12 cellular contexts compared by ENCODE assay signal in the genomic region with DNA sequence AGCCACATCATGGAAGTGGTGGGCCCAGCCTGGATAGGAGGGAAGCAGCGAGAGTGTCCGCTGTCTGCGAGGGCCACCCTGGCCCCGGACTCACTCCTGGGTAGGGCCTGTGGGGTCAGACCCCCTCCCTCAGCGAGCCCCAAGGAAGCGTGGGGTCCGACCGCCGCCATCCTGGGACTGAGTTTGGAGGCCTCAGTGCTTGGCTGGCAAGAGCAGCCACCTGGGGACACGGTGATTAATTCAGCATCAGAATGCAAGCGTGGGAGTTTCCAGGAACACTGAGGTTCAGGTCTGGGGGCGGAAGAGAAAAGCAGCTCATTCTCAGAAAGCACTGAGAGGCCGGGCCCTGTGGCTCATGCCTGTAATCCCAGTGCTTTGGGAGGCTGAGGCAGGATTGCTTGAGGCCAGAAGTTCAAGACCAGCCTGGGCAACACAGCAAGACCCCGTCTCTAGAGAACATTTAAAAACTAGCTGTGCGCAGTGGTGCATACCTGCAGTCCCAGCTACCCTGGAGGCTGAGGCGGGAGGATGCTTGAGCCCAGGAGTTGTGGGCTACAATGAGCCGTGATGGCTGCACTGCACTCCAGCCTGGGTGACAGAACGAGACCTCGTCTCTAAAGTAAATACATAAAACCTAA. TPM values are rescaled to one million over a fixed set of nuclear protein-coding genes. Genes with fewer than 3 reads are reported as not detected.
A peak's percentile ranks its signal among the peaks of the same experiment; 100 is the strongest.
DNase-seq lines count a peak whose midpoint lies in the region; ATAC-seq and TF ChIP-seq lines count a peak whose summit lies in the region.
"Had no signal": no experiment of that assay in that cellular context is flagged by ENCODE, and none has a peak within 500 bp of the region (broad histone marks: within the 10 kb centered on the region; RNA-seq: fewer than 3 reads in every experiment).

No MANE protein-coding gene starts in this region.

- no peaks in the 10 kb centered on the region for H3K9me3 ChIP-seq in ascending aorta
- H3K9me3 ChIP-seq: testis had no signal

- TF ChIP-seq CTCF in GM23338 (conservative IDR thresholded peaks at IDR 0.05; ENCODE audit: low read depth in 2 of 2) (no peak), ascending aorta (IDR thresholded peaks at IDR 0.05) (no peak)

- no peak overlapping the region for H3K27ac Mint-ChIP-seq in GM23338

- H4K20me1 ChIP-seq in GM23338 (replicated peaks; ENCODE audit: insufficient read depth), result no peaks in the 10 kb centered on the region

- no peaks in the 10 kb centered on the region for H3K4me1 ChIP-seq in GM23338 (ENCODE audit: insufficient read depth)
- H3K4me1 ChIP-seq in ascending aorta, result no peaks in the 10 kb centered on the region
- H3K4me1 ChIP-seq: testis had no signal

- no peaks in the 10 kb centered on the region for H3K9me3 Mint-ChIP-seq in GM23338
- H3K9me3 Mint-ChIP-seq: central memory CD8-positive, alpha-beta T cell had no signal

- H3K4me3 Mint-ChIP-seq in GM23338, result no peak overlapping the region
- H3K4me3 Mint-ChIP-seq: central memory CD8-positive, alpha-beta T cell had no signal

- no peaks in the 10 kb centered on the region for H3K27me3 ChIP-seq in H7 (ENCODE audit: control insufficient read depth, insufficient read depth, low read length)
- no peaks in the 10 kb centered on the region for H3K27me3 ChIP-seq in GM23338 (ENCODE audit: insufficient read depth)
- no peaks in the 10 kb centered on the region for H3K27me3 ChIP-seq in ascending aorta
- H3K27me3 ChIP-seq: testis had no signal

- no peak overlapping the region for H3K27ac ChIP-seq in GM23338 (ENCODE audit: low read depth)
- no peak overlapping the region for H3K27ac ChIP-seq in ascending aorta
- H3K27ac ChIP-seq: testis had no signal

- H3K4me1 Mint-ChIP-seq in GM23338, result peaks cover 5% of the 10 kb centered on the region; the same call in 1 of the 3 replicates
- H3K4me1 Mint-ChIP-seq: central memory CD8-positive, alpha-beta T cell had no signal

- H3K9me2 ChIP-seq in GM23338 (ENCODE audit: insufficient read depth), result no peaks in the 10 kb centered on the region

- H3K36me3 ChIP-seq in H7 (replicated peaks; ENCODE audit: control insufficient read depth, insufficient read depth, low read length), result no peaks in the 10 kb centered on the region
- H3K36me3 ChIP-seq in GM23338 (ENCODE audit: insufficient read depth), result no peaks in the 10 kb centered on the region
- H3K36me3 ChIP-seq in ascending aorta, result peaks cover 3 to 7% of the 10 kb centered on the region in 2 donors

- intact Hi-C loops in head of caudate nucleus (cut with DNase I) (no loop called here), ascending aorta (cut with DNase I) (no loop called here)

- H3K27me3 Mint-ChIP-seq in GM23338 (ENCODE audit: insufficient read depth, low read depth, poor library complexity), result peaks cover 21% of the 10 kb centered on the region
- H3K27me3 Mint-ChIP-seq: central memory CD8-positive, alpha-beta T cell had no signal

- DNase-seq in H7, result peak; percentile 65
- DNase-seq in activated CD8-positive, alpha-beta memory T cell treated with anti-CD3 and anti-CD28 coated beads, Interleukin-2, amount 50 U/mL, for 24 hours (ENCODE audit: extremely low read depth), result peak; percentile 56
- DNase-seq in head of caudate nucleus, result peak; percentile 45 to 94 (median 75)
- peak; percentile 78 to 85 (median 84) for DNase-seq in stimulated activated CD4-positive, alpha-beta T cell treated with anti-CD3 and anti-CD28 coated beads, TNF-alpha, amount 100 ng/mL, for 48 hours (ENCODE audit: low read depth in 3 of 3)
- no peak for DNase-seq in GM23338 (ENCODE audit: low spot score)
- DNase-seq in ascending aorta (ENCODE audit: low spot score in 2 of 2), result no peak
- DNase-seq in iPS-NIHi11 (ENCODE audit: low spot score), result no peak
- DNase-seq in inferior parietal cortex (ENCODE audit: extremely low spot score), result no peak
- DNase-seq: KBM-7, NCI-H2107, testis had no signal

- no peaks in the 10 kb centered on the region for H3K79me2 ChIP-seq in GM23338 (replicated peaks; ENCODE audit: insufficient read depth)

- H3K4me2 ChIP-seq in GM23338, result no peak overlapping the region

- 0 out of 2 replicates have a peak, but pooled peaks cover 2% of the 10 kb centered on the region for H3F3A ChIP-seq in GM23338 (replicated peaks; ENCODE audit: low read depth)

- peaks cover 11% of the 10 kb centered on the region; the same call in 2 of the 3 replicates for H3K36me3 Mint-ChIP-seq in GM23338 (ENCODE audit: low read depth)

- no peak overlapping the region for H2AFZ ChIP-seq in GM23338

- H3K4me3 ChIP-seq in H7 (ENCODE audit: insufficient read depth, low read depth, low read length) (no peak overlapping the region), GM23338 (no peak overlapping the region), ascending aorta (no peak overlapping the region)
- H3K4me3 ChIP-seq: testis had no signal

- no peak for ATAC-seq in GM23338

TF ChIP-seq in GM23338, 12 proteins besides CTCF, POLR2A, EP300 and RAD21 (continues in another document):
- no peak for TF ChIP-seq EZH2 (IDR thresholded peaks at IDR 0.05; ENCODE audit: low read depth, unreplicated experiment)
- TF ChIP-seq, protein P1, sequence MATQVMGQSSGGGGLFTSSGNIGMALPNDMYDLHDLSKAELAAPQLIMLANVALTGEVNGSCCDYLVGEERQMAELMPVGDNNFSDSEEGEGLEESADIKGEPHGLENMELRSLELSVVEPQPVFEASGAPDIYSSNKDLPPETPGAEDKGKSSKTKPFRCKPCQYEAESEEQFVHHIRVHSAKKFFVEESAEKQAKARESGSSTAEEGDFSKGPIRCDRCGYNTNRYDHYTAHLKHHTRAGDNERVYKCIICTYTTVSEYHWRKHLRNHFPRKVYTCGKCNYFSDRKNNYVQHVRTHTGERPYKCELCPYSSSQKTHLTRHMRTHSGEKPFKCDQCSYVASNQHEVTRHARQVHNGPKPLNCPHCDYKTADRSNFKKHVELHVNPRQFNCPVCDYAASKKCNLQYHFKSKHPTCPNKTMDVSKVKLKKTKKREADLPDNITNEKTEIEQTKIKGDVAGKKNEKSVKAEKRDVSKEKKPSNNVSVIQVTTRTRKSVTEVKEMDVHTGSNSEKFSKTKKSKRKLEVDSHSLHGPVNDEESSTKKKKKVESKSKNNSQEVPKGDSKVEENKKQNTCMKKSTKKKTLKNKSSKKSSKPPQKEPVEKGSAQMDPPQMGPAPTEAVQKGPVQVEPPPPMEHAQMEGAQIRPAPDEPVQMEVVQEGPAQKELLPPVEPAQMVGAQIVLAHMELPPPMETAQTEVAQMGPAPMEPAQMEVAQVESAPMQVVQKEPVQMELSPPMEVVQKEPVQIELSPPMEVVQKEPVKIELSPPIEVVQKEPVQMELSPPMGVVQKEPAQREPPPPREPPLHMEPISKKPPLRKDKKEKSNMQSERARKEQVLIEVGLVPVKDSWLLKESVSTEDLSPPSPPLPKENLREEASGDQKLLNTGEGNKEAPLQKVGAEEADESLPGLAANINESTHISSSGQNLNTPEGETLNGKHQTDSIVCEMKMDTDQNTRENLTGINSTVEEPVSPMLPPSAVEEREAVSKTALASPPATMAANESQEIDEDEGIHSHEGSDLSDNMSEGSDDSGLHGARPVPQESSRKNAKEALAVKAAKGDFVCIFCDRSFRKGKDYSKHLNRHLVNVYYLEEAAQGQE (IDR thresholded peaks at IDR 0.05; ENCODE audit: unreplicated experiment), result no peak
- TF ChIP-seq POLR2AphosphoS5 (IDR thresholded peaks at IDR 0.05; ENCODE audit: low read depth), result no peak
- no peak for TF ChIP-seq JUNB (IDR thresholded peaks at IDR 0.05; ENCODE audit: unreplicated experiment)
- no peak for TF ChIP-seq NANOG (IDR thresholded peaks at IDR 0.05; ENCODE audit: borderline replicate concordance)
- TF ChIP-seq ZNF114 (CRISPR knock-in tag; IDR thresholded peaks at IDR 0.05), result no peak

RNA-seq across cellular contexts. Expression of gene CAMSAP1, which starts 18.3 kb away (rescaled TPM):
- 26.3 and 34.6 TPM in 2 replicates for total RNA-seq in H7 (2014; rRNA removed; shearing (Covaris generic))
- 57.6 and 75.4 TPM in 2 replicates for total RNA-seq in GM23338 (2014; rRNA removed; shearing (Covaris generic))
- 6.9 and 8.2 TPM in 2 replicates for polyA plus RNA-seq in GM23338 (2016; fragmentation: Nextera tagmentation; extraction: Ambion mirVana)
- total RNA-seq in ascending aorta, result 10.1 TPM

RNA-seq across cellular contexts. Expression of gene UBAC1, which starts 35.6 kb away (rescaled TPM):
- 74.6 and 77.0 TPM in 2 replicates for total RNA-seq in H7 (2014; rRNA removed; shearing (Covaris generic))
- total RNA-seq in GM23338 (2014; rRNA removed; shearing (Covaris generic)), result 86.6 and 95.7 TPM in 2 replicates
- 63.2 and 71.6 TPM in 2 replicates for polyA plus RNA-seq in GM23338 (2016; fragmentation: Nextera tagmentation; extraction: Ambion mirVana)
- 31.0 TPM for total RNA-seq in ascending aorta

Comparison
In these comparisons a context has a peak if more than half of its experiments do, and no peak if none do; other contexts are left out.
1. DNase-seq: peak in H7 (single experiment), activated CD8-positive, alpha-beta memory T cell treated with anti-CD3 and anti-CD28 coated beads, Interleukin-2, amount 50 U/mL, for 24 hours (single experiment), head of caudate nucleus (42 of 42) and stimulated activated CD4-positive, alpha-beta T cell treated with anti-CD3 and anti-CD28 coated beads, TNF-alpha, amount 100 ng/mL, for 48 hours (3 of 3); none in GM23338 (single experiment), ascending aorta (0 of 2), iPS-NIHi11 (single experiment) and inferior parietal cortex (single experiment).